In the genomic region with DNA sequence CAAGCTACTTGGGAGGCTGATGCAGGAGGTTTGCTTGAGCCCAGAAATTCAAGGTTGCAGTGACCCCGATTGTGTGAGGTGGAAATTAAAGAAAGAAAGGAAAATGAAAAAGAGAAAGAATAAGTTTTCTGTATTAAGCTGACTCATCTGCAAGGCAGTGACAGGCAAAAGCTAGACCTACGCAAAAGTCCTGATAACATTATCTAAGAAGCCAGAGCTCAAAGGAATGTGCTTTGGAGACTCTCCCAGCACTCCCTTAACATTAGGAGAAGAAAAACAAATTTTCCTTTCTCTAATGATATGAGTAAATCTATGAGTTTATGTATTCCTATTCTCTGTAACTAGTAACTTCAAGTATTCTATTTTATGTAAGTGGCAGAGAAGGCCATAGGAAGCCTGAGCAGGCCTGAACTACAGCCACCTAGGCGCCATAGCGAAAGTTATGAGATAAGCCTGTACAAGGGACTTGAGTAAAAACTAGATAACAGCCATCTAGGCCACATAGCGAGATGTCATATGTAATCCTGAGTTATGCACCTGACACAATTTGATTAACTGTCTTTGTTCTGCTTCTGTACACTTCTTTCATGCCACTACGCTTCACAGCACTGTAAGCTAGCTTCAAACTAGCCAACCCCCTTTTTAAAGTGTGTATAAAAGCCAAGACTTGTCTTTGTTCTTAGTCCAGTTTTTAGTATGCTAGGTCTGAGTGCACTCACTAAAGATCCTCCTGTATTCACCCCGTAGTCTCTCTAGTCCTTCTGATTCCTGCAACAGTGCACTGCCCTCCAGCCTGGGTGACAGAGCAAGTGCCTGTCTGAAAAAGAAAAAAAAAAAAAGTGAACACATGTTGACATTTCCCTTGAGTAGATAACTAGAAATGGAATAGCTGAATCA, we compare ENCODE assay signal across 1 cellular context.
TF ChIP-seq lines count a peak whose summit lies in the region.

No MANE protein-coding gene starts in this region.

TF ChIP-seq in K562, 482 proteins besides CTCF, POLR2A, EP300 and RAD21 (continued from another document and continues in another):
- TF ChIP-seq, protein P1, sequence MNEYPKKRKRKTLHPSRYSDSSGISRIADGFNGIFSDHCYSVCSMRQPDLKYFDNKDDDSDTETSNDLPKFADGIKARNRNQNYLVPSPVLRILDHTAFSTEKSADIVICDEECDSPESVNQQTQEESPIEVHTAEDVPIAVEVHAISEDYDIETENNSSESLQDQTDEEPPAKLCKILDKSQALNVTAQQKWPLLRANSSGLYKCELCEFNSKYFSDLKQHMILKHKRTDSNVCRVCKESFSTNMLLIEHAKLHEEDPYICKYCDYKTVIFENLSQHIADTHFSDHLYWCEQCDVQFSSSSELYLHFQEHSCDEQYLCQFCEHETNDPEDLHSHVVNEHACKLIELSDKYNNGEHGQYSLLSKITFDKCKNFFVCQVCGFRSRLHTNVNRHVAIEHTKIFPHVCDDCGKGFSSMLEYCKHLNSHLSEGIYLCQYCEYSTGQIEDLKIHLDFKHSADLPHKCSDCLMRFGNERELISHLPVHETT (CRISPR knock-in tag; conservative IDR thresholded peaks at IDR 0.05 in 1 of 2, IDR thresholded peaks at IDR 0.05 in 1 of 2), result no peak
- TF ChIP-seq ETV5 (CRISPR knock-in tag; IDR thresholded peaks at IDR 0.05; ENCODE audit: low read depth) (no peak), ZNF561 (CRISPR knock-in tag; conservative IDR thresholded peaks at IDR 0.05) (no peak), POLR3G (IDR thresholded peaks at IDR 0.05; ENCODE audit: extremely low read depth, insufficient read length, insufficient replicate concordance) (no peak), ASH1L (IDR thresholded peaks at IDR 0.05; ENCODE audit: borderline replicate concordance, low read depth, partially characterized antibody) (no peak), RBM25 (IDR thresholded peaks at IDR 0.05; ENCODE audit: low read depth, low read length, severe bottlenecking) (no peak), ILK (tag; IDR thresholded peaks at IDR 0.05; ENCODE audit: borderline replicate concordance, low read depth) (no peak), ZC3H11A (IDR thresholded peaks at IDR 0.05; ENCODE audit: low read depth, low read length) (no peak), ZNF445 (CRISPR knock-in tag; IDR thresholded peaks at IDR 0.05; ENCODE audit: low read depth) (0 out of 2 replicates have a peak, but pooled peaks have one; percentile 48), ZBTB1 (CRISPR knock-in tag; IDR thresholded peaks at IDR 0.05; ENCODE audit: borderline replicate concordance, low read depth) (no peak), ZNF830 (CRISPR knock-in tag; IDR thresholded peaks at IDR 0.05) (no peak), ZNF584 (CRISPR knock-in tag; IDR thresholded peaks at IDR 0.05; ENCODE audit: low read depth) (no peak), SAP30 (IDR thresholded peaks at IDR 0.05; ENCODE audit: borderline replicate concordance, insufficient read depth, low read depth, low read length, poor library complexity, severe bottlenecking) (no peak), NCOR1 (IDR thresholded peaks at IDR 0.05) (peak; percentile 61), ZNF79 (CRISPR knock-in tag; IDR thresholded peaks at IDR 0.05; ENCODE audit: low read depth) (no peak), STAT5B (CRISPR knock-in tag; IDR thresholded peaks at IDR 0.05) (no peak), MIER1 (IDR thresholded peaks at IDR 0.05; ENCODE audit: low read depth) (peak; percentile 57; the same call in 1 of the 2 replicates), ZNF3 (CRISPR knock-in tag; IDR thresholded peaks at IDR 0.05) (no peak), XRCC5 (IDR thresholded peaks at IDR 0.05; ENCODE audit: low read depth, low read length) (no peak), MAFF (IDR thresholded peaks at IDR 0.05; ENCODE audit: low read length) (peak; percentile 47; the same call in 1 of the 2 replicates), KAT2B (IDR thresholded peaks at IDR 0.05; ENCODE audit: low read depth, low read length) (no peak), ZNF140 (CRISPR knock-in tag; IDR thresholded peaks at IDR 0.05) (no peak), NFYB (IDR thresholded peaks at IDR 0.05; ENCODE audit: extremely low read depth, insufficient read length) (no peak), GTF2A2 (tag; IDR thresholded peaks at IDR 0.05) (no peak), ERF (CRISPR knock-in tag; IDR thresholded peaks at IDR 0.05) (no peak), NONO (IDR thresholded peaks at IDR 0.05; ENCODE audit: low read depth in 2 of 2, low read length in 1 of 2) (no peak), ZNF324 (CRISPR knock-in tag; IDR thresholded peaks at IDR 0.05) (no peak), SMARCA5 (IDR thresholded peaks at IDR 0.05) (no peak)
- TF ChIP-seq, protein P2, sequence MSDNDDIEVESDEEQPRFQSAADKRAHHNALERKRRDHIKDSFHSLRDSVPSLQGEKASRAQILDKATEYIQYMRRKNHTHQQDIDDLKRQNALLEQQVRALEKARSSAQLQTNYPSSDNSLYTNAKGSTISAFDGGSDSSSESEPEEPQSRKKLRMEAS (CRISPR knock-in tag; IDR thresholded peaks at IDR 0.05), result no peak
- TF ChIP-seq, protein P3, sequence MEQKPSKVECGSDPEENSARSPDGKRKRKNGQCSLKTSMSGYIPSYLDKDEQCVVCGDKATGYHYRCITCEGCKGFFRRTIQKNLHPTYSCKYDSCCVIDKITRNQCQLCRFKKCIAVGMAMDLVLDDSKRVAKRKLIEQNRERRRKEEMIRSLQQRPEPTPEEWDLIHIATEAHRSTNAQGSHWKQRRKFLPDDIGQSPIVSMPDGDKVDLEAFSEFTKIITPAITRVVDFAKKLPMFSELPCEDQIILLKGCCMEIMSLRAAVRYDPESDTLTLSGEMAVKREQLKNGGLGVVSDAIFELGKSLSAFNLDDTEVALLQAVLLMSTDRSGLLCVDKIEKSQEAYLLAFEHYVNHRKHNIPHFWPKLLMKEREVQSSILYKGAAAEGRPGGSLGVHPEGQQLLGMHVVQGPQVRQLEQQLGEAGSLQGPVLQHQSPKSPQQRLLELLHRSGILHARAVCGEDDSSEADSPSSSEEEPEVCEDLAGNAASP (IDR thresholded peaks at IDR 0.05), result no peak
- TF ChIP-seq, protein P4, sequence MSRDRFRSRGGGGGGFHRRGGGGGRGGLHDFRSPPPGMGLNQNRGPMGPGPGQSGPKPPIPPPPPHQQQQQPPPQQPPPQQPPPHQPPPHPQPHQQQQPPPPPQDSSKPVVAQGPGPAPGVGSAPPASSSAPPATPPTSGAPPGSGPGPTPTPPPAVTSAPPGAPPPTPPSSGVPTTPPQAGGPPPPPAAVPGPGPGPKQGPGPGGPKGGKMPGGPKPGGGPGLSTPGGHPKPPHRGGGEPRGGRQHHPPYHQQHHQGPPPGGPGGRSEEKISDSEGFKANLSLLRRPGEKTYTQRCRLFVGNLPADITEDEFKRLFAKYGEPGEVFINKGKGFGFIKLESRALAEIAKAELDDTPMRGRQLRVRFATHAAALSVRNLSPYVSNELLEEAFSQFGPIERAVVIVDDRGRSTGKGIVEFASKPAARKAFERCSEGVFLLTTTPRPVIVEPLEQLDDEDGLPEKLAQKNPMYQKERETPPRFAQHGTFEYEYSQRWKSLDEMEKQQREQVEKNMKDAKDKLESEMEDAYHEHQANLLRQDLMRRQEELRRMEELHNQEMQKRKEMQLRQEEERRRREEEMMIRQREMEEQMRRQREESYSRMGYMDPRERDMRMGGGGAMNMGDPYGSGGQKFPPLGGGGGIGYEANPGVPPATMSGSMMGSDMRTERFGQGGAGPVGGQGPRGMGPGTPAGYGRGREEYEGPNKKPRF (IDR thresholded peaks at IDR 0.05; ENCODE audit: low read depth, low read length), result no peak
- TF ChIP-seq, protein P5, sequence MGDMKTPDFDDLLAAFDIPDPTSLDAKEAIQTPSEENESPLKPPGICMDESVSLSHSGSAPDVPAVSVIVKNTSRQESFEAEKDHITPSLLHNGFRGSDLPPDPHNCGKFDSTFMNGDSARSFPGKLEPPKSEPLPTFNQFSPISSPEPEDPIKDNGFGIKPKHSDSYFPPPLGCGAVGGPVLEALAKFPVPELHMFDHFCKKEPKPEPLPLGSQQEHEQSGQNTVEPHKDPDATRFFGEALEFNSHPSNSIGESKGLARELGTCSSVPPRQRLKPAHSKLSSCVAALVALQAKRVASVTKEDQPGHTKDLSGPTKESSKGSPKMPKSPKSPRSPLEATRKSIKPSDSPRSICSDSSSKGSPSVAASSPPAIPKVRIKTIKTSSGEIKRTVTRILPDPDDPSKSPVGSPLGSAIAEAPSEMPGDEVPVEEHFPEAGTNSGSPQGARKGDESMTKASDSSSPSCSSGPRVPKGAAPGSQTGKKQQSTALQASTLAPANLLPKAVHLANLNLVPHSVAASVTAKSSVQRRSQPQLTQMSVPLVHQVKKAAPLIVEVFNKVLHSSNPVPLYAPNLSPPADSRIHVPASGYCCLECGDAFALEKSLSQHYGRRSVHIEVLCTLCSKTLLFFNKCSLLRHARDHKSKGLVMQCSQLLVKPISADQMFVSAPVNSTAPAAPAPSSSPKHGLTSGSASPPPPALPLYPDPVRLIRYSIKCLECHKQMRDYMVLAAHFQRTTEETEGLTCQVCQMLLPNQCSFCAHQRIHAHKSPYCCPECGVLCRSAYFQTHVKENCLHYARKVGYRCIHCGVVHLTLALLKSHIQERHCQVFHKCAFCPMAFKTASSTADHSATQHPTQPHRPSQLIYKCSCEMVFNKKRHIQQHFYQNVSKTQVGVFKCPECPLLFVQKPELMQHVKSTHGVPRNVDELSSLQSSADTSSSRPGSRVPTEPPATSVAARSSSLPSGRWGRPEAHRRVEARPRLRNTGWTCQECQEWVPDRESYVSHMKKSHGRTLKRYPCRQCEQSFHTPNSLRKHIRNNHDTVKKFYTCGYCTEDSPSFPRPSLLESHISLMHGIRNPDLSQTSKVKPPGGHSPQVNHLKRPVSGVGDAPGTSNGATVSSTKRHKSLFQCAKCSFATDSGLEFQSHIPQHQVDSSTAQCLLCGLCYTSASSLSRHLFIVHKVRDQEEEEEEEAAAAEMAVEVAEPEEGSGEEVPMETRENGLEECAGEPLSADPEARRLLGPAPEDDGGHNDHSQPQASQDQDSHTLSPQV (IDR thresholded peaks at IDR 0.05), result no peak
- TF ChIP-seq, protein P6, sequence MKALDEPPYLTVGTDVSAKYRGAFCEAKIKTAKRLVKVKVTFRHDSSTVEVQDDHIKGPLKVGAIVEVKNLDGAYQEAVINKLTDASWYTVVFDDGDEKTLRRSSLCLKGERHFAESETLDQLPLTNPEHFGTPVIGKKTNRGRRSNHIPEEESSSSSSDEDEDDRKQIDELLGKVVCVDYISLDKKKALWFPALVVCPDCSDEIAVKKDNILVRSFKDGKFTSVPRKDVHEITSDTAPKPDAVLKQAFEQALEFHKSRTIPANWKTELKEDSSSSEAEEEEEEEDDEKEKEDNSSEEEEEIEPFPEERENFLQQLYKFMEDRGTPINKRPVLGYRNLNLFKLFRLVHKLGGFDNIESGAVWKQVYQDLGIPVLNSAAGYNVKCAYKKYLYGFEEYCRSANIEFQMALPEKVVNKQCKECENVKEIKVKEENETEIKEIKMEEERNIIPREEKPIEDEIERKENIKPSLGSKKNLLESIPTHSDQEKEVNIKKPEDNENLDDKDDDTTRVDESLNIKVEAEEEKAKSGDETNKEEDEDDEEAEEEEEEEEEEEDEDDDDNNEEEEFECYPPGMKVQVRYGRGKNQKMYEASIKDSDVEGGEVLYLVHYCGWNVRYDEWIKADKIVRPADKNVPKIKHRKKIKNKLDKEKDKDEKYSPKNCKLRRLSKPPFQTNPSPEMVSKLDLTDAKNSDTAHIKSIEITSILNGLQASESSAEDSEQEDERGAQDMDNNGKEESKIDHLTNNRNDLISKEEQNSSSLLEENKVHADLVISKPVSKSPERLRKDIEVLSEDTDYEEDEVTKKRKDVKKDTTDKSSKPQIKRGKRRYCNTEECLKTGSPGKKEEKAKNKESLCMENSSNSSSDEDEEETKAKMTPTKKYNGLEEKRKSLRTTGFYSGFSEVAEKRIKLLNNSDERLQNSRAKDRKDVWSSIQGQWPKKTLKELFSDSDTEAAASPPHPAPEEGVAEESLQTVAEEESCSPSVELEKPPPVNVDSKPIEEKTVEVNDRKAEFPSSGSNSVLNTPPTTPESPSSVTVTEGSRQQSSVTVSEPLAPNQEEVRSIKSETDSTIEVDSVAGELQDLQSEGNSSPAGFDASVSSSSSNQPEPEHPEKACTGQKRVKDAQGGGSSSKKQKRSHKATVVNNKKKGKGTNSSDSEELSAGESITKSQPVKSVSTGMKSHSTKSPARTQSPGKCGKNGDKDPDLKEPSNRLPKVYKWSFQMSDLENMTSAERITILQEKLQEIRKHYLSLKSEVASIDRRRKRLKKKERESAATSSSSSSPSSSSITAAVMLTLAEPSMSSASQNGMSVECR (CRISPR knock-in tag; IDR thresholded peaks at IDR 0.05), result no peak
- TF ChIP-seq, protein P7, sequence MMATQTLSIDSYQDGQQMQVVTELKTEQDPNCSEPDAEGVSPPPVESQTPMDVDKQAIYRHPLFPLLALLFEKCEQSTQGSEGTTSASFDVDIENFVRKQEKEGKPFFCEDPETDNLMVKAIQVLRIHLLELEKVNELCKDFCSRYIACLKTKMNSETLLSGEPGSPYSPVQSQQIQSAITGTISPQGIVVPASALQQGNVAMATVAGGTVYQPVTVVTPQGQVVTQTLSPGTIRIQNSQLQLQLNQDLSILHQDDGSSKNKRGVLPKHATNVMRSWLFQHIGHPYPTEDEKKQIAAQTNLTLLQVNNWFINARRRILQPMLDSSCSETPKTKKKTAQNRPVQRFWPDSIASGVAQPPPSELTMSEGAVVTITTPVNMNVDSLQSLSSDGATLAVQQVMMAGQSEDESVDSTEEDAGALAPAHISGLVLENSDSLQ (IDR thresholded peaks at IDR 0.05), result peak; percentile 80
- TF ChIP-seq, protein P8, sequence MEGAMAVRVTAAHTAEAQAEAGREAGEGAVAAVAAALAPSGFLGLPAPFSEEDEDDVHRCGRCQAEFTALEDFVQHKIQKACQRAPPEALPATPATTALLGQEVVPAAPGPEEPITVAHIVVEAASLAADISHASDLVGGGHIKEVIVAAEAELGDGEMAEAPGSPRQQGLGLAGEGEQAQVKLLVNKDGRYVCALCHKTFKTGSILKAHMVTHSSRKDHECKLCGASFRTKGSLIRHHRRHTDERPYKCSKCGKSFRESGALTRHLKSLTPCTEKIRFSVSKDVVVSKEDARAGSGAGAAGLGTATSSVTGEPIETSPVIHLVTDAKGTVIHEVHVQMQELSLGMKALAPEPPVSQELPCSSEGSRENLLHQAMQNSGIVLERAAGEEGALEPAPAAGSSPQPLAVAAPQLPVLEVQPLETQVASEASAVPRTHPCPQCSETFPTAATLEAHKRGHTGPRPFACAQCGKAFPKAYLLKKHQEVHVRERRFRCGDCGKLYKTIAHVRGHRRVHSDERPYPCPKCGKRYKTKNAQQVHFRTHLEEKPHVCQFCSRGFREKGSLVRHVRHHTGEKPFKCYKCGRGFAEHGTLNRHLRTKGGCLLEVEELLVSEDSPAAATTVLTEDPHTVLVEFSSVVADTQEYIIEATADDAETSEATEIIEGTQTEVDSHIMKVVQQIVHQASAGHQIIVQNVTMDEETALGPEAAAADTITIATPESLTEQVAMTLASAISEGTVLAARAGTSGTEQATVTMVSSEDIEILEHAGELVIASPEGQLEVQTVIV (CRISPR knock-in tag; IDR thresholded peaks at IDR 0.05; ENCODE audit: borderline replicate concordance), result no peak
- TF ChIP-seq, protein P9, sequence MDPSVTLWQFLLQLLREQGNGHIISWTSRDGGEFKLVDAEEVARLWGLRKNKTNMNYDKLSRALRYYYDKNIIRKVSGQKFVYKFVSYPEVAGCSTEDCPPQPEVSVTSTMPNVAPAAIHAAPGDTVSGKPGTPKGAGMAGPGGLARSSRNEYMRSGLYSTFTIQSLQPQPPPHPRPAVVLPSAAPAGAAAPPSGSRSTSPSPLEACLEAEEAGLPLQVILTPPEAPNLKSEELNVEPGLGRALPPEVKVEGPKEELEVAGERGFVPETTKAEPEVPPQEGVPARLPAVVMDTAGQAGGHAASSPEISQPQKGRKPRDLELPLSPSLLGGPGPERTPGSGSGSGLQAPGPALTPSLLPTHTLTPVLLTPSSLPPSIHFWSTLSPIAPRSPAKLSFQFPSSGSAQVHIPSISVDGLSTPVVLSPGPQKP (CRISPR knock-in tag; IDR thresholded peaks at IDR 0.05), result no peak
